Comparison of ENCODE assay signal across 8 cellular contexts in genomic region chr4:47836655-47837581, GRCh38. TPM values are rescaled to one million over a fixed set of nuclear protein-coding genes. Genes with fewer than 3 reads are reported as not detected.
DNase-seq lines count a peak whose midpoint lies in the region; ATAC-seq and TF ChIP-seq lines count a peak whose summit lies in the region.

No MANE protein-coding gene starts in this region.

- peak; percentile 76 for ATAC-seq in GM21529 (IDR thresholded peaks at IDR 0.05; ENCODE audit: unreplicated experiment)
- ATAC-seq in foreskin keratinocyte = peak; percentile 93

- H3K36me3 Mint-ChIP-seq in nephron progenitor cell (ENCODE audit: low read depth) = peaks cover 18% of the 10 kb centered on the region

- H3K4me3 Mint-ChIP-seq in nephron progenitor cell = peak overlapping the region; percentile 88

- H3K9ac ChIP-seq in HUES64 (ENCODE audit: low read depth, low read length) = peak overlapping the region; percentile 60

- H3K9me3 Mint-ChIP-seq in nephron progenitor cell = peaks cover 22% of the 10 kb centered on the region

- H3K4me3 ChIP-seq in HUES64 (ENCODE audit: low read length) = peak overlapping the region; percentile 65

- peaks cover 23% of the 10 kb centered on the region for H3K4me1 Mint-ChIP-seq in nephron progenitor cell

- H3K4me1 ChIP-seq in HUES64 (ENCODE audit: insufficient read depth, low read length) = peaks cover 24% of the 10 kb centered on the region
- no peaks in the 10 kb centered on the region for H3K4me1 ChIP-seq in foreskin keratinocyte

- H3K9me3 ChIP-seq in HUES64 (ENCODE audit: insufficient read depth, low read depth, low read length) = peaks cover 5% of the 10 kb centered on the region; the same call in 1 of the 2 replicates

- H3K27ac ChIP-seq in HUES64 (ENCODE audit: low read depth, low read length) (no peak overlapping the region), foreskin keratinocyte (no peak overlapping the region), substantia nigra (ENCODE audit: low read depth, low read length, poor library complexity, severe bottlenecking) (no peak overlapping the region)

- H3K36me3 ChIP-seq in HUES64 (ENCODE audit: insufficient read depth, low read length) = no peaks in the 10 kb centered on the region

- no peak overlapping the region for H3K27ac Mint-ChIP-seq in nephron progenitor cell

- TF ChIP-seq CTCF in foreskin keratinocyte (conservative IDR thresholded peaks at IDR 0.05) = peak; percentile 90
- peak; percentile 67 for TF ChIP-seq CTCF in nephron progenitor cell (IDR thresholded peaks at IDR 0.05)

- peak; percentile 16 for DNase-seq in DMS79 treated with DMSO at 0.1 percent for 48 hours (lab: John Stamatoyannopoulos, UW)
- peak; percentile 81 for DNase-seq in RKO (ENCODE audit: low spot score)
- DNase-seq in activated gamma-delta T cell treated with Interleukin-2 at 50 U/mL for 16 hours = peak; percentile 45
- DNase-seq in foreskin keratinocyte = peak; percentile 37 to 65
- DNase-seq in nephron progenitor cell = peak; percentile 81
- peak in 43 of 49 donors; percentile 3 to 69 (median 42) for DNase-seq in substantia nigra (lab: John Stamatoyannopoulos, UW)

- H3K27me3 Mint-ChIP-seq in nephron progenitor cell (ENCODE audit: low read depth, poor library complexity) = peaks cover 32% of the 10 kb centered on the region

- WGBS in HUES64 = under 1% methylated on average over 54 of the region's 54 CpGs

- H3K27me3 ChIP-seq in HUES64 (ENCODE audit: insufficient read depth, low read length) (peaks cover 33% of the 10 kb centered on the region), foreskin keratinocyte (no peaks in the 10 kb centered on the region)

RNA-seq across cellular contexts. Expression of gene CORIN, which starts 0.9 kb away (rescaled TPM):
- polyA plus RNA-seq in HUES64 (2013, experiment 1 of 2) = not detected
- 0.44 TPM for polyA plus RNA-seq in HUES64 (2013, experiment 2 of 2)
- total RNA-seq in foreskin keratinocyte = 0.04 TPM in 1 of 2 replicates, not detected in the other
- polyA plus RNA-seq in foreskin keratinocyte = 0.02 TPM in 1 of 2 replicates, not detected in the other

Comparison
In these comparisons a context has a peak if more than half of its experiments do, and no peak if none do; other contexts are left out.
1. DNase-seq: peak in every context shown above with its lines; median percentile 81 in RKO; 81 in nephron progenitor cell; 51 in foreskin keratinocyte; 45 in activated gamma-delta T cell treated with Interleukin-2 at 50 U/mL for 16 hours; 42 in substantia nigra; 16 in DMS79 treated with DMSO at 0.1 percent for 48 hours.